21 cellular contexts compared by ENCODE assay signal in genomic region chr13:29111446-29111845, GRCh38.
"Had no signal": no experiment of that assay in that cellular context is flagged by ENCODE, and none has a peak within 500 bp of the region (broad histone marks: within the 10 kb centered on the region; RNA-seq: fewer than 3 reads in every experiment).

No MANE protein-coding gene starts in this region.

- H3K4me1 Mint-ChIP-seq: endodermal cell; memory B cell; natural killer cell; stimulated activated effector memory CD8-positive, alpha-beta T cell treated with anti-CD3 and anti-CD28 coated beads, Interleukin-12 subunit alpha, Interleukin-12 subunit beta, amount 100 ng/mL, for 72 hours had no signal

- H3K27me3 Mint-ChIP-seq: type B pancreatic cell had no signal

- H3K27me3 ChIP-seq: gastrocnemius medialis, heart right ventricle, thyroid gland had no signal

- H3K36me3 ChIP-seq: gastrocnemius medialis, heart right ventricle, left ventricle myocardium inferior, lower lobe of right lung, suprapubic skin, thyroid gland had no signal

- H3K4me3 Mint-ChIP-seq: endodermal cell; memory B cell; mesothelial cell of epicardium; natural killer cell; neural crest cell; stimulated activated effector memory CD8-positive, alpha-beta T cell treated with anti-CD3 and anti-CD28 coated beads, Interleukin-12 subunit alpha, Interleukin-12 subunit beta, amount 100 ng/mL, for 72 hours; type B pancreatic cell had no signal

- H3K27ac Mint-ChIP-seq: endodermal cell; memory B cell; mesothelial cell of epicardium; natural killer cell; stimulated activated effector memory CD8-positive, alpha-beta T cell treated with anti-CD3 and anti-CD28 coated beads, Interleukin-12 subunit alpha, Interleukin-12 subunit beta, amount 100 ng/mL, for 72 hours; type B pancreatic cell had no signal

- H3K36me3 Mint-ChIP-seq: memory B cell; mesothelial cell of epicardium; natural killer cell; stimulated activated effector memory CD8-positive, alpha-beta T cell treated with anti-CD3 and anti-CD28 coated beads, Interleukin-12 subunit alpha, Interleukin-12 subunit beta, amount 100 ng/mL, for 72 hours; type B pancreatic cell had no signal

- H3K4me1 ChIP-seq: gastrocnemius medialis, lower lobe of right lung, suprapubic skin, thyroid gland had no signal

- DNase-seq: effector CD4-positive, alpha-beta T cell; endodermal cell; gastrocnemius medialis; heart right ventricle; hypothalamus; left cardiac atrium; left ventricle myocardium inferior; lower lobe of right lung; natural killer cell; posterior cingulate gyrus; stimulated activated CD4-positive, alpha-beta T cell treated with anti-CD3 and anti-CD28 coated beads, Interleukin-4, amount 100 ng/mL, for 1 hour; stimulated activated CD8-positive, alpha-beta memory T cell treated with anti-CD3 and anti-CD28 coated beads, Interleukin-4, amount 100 ng/mL, for 48 hours; stimulated activated naive CD8-positive, alpha-beta T cell treated with anti-CD3 and anti-CD28 coated beads, Interleukin-15, Interleukin-2, amounts not matched to agents 100 U/mL and 50 U/mL, for 24 hours; thyroid gland had no signal

- H3K9me3 ChIP-seq: gastrocnemius medialis, heart right ventricle, left ventricle myocardium inferior, lower lobe of right lung, suprapubic skin, thyroid gland had no signal

- H3K27ac ChIP-seq: coronary artery, gastrocnemius medialis, heart right ventricle, left ventricle myocardium inferior, lower lobe of right lung, suprapubic skin, thyroid gland had no signal

- H3K9me3 Mint-ChIP-seq: endodermal cell; memory B cell; mesothelial cell of epicardium; neural crest cell; stimulated activated effector memory CD8-positive, alpha-beta T cell treated with anti-CD3 and anti-CD28 coated beads, Interleukin-12 subunit alpha, Interleukin-12 subunit beta, amount 100 ng/mL, for 72 hours; type B pancreatic cell had no signal

- ATAC-seq: gastrocnemius medialis; heart right ventricle; left cardiac atrium; lower lobe of right lung; natural killer cell; stimulated activated effector memory CD8-positive, alpha-beta T cell treated with anti-CD3 and anti-CD28 coated beads, Interleukin-12 subunit alpha, Interleukin-12 subunit beta, amount 100 ng/mL, for 72 hours; stimulated activated naive CD8-positive, alpha-beta T cell treated with anti-CD3 and anti-CD28 coated beads, Interleukin-15, Interleukin-2, amounts not matched to agents 100 U/mL and 50 U/mL, for 24 hours had no signal

- H3K4me3 ChIP-seq: coronary artery, gastrocnemius medialis, heart right ventricle, left ventricle myocardium inferior, lower lobe of right lung, suprapubic skin, thyroid gland had no signal
